ENCODE assay signal across 7 cellular contexts in genomic region chr4:75514949-75515612, GRCh38. TPM values are rescaled to one million over a fixed set of nuclear protein-coding genes. Genes with fewer than 3 reads are reported as not detected.
DNase-seq lines count a peak whose midpoint lies in the region; ATAC-seq, FAIRE-seq and TF ChIP-seq lines count a peak whose summit lies in the region.

No MANE protein-coding gene starts in this region.

- no peaks in the 10 kb centered on the region for H3K9me3 Mint-ChIP-seq in osteocyte (ENCODE audit: unreplicated experiment)

- no peaks in the 10 kb centered on the region for H3K9me3 ChIP-seq in HEK293 (ENCODE audit: control insufficient read depth, insufficient read depth, low read depth, low read length)

- no peaks in the 10 kb centered on the region for H3K4me1 ChIP-seq in HEK293 (ENCODE audit: control insufficient read depth, insufficient read depth, low read length)

- CTCF ChIA-PET in HEK293 (lab: Yijun Ruan, JAX), result interaction anchor here (0.6 kb wide), 1 partner anchor 552 kb away, joined by 3 read pairs; no protein-coding TSS in a partner anchor

- H3K36me3 Mint-ChIP-seq in osteocyte (ENCODE audit: unreplicated experiment), result peaks cover 19% of the 10 kb centered on the region

- ATAC-seq in GM21423 (IDR thresholded peaks at IDR 0.05; ENCODE audit: unreplicated experiment) (no peak), HG03354 (IDR thresholded peaks at IDR 0.05; ENCODE audit: poor library complexity, severe bottlenecking, unreplicated experiment) (no peak)

- TF ChIP-seq CTCF in HEK293 (tag by site-specific recombination; IDR thresholded peaks at IDR 0.05) (no peak), osteocyte (IDR thresholded peaks at IDR 0.05) (no peak)

- H3K4me3 ChIP-seq in HEK293 (ENCODE audit: low read depth, low read length), result peak overlapping the region; percentile 59

- no peak for DNase-seq in GM12892 (ENCODE audit: insufficient read length)
- peak; percentile 2 for DNase-seq in SK-N-DZ (ENCODE audit: low spot score)
- no peak for DNase-seq in epithelial cell of prostate (ENCODE audit: low read depth, low spot score)
- DNase-seq in osteocyte (ENCODE audit: extremely low spot score, unreplicated experiment), result no peak

- H3K27ac Mint-ChIP-seq in osteocyte (ENCODE audit: unreplicated experiment), result peak overlapping the region; percentile 93

- H3K36me3 ChIP-seq in HEK293 (ENCODE audit: control insufficient read depth in 2 of 2, insufficient read depth in 1 of 2, low read length in 2 of 2), result peaks cover 0 to 28% of the 10 kb centered on the region in 2 experiments; a peak in 2 of 3 replicates

- peak overlapping the region; percentile 75 for H3K27ac ChIP-seq in HEK293 (ENCODE audit: extremely low read depth, low read depth, low read length)
- peak overlapping the region; percentile 88 for H3K27ac ChIP-seq in epithelial cell of prostate

- POLR2A ChIA-PET in HEK293 (lab: Yijun Ruan, JAX), result interaction anchor here (0.5 to 1.9 kb wide), 5 partner anchors 11 to 586 kb away, joined by 3 to 6 read pairs (median 4); partner anchors contain the start of gene USO1

- peaks cover 15% of the 10 kb centered on the region for H3K4me1 Mint-ChIP-seq in osteocyte (ENCODE audit: unreplicated experiment)

- H3K27me3 Mint-ChIP-seq in osteocyte (ENCODE audit: unreplicated experiment), result no peaks in the 10 kb centered on the region

- H3K4me3 Mint-ChIP-seq in osteocyte (ENCODE audit: unreplicated experiment), result no peak overlapping the region

- TF ChIP-seq POLR2A in GM12892 (IDR thresholded peaks at IDR 0.05; ENCODE audit: low read depth, low read length), result no peak

- peak; percentile 30 for FAIRE-seq in GM12892 (lab: Jason Lieb, UNC)

TF ChIP-seq in HEK293, 187 proteins besides CTCF, POLR2A, EP300 and RAD21 (continues in another document):
- no peak for TF ChIP-seq ZNF148 (tag by site-specific recombination; IDR thresholded peaks at IDR 0.05; ENCODE audit: borderline replicate concordance)
- TF ChIP-seq ZNF112 (tag by site-specific recombination; IDR thresholded peaks at IDR 0.05), result no peak
- no peak for TF ChIP-seq KLF10 (tag by site-specific recombination; IDR thresholded peaks at IDR 0.05)
- no peak for TF ChIP-seq REST (tag by site-specific recombination; IDR thresholded peaks at IDR 0.05)
- TF ChIP-seq PRDM2 (tag by site-specific recombination; IDR thresholded peaks at IDR 0.05; ENCODE audit: borderline replicate concordance), result no peak

RNA-seq across cellular contexts. Expression of gene THAP6, which starts 0.8 kb away (rescaled TPM):
- polyA plus RNA-seq in GM12892 (2012; ENCODE audit: missing spikeins), result 12.1 TPM
- polyA plus RNA-seq in SK-N-DZ (2014; cell fraction: cytosol; rRNA removed), result 14.9 and 15.4 TPM in 2 replicates
- 31.8 and 34.4 TPM in 2 replicates for polyA plus RNA-seq in SK-N-DZ (2014; cell fraction: nucleus; rRNA removed)
- total RNA-seq in osteocyte, result 13.0 and 15.9 TPM in 2 replicates

RNA-seq across cellular contexts. Expression of gene RCHY1, which starts 0.9 kb away (rescaled TPM):
- 30.2 TPM for polyA plus RNA-seq in GM12892 (2012; ENCODE audit: missing spikeins)
- polyA plus RNA-seq in SK-N-DZ (2014; cell fraction: cytosol; rRNA removed), result 11.0 and 22.0 TPM in 2 replicates
- polyA plus RNA-seq in SK-N-DZ (2014; cell fraction: nucleus; rRNA removed), result 7.2 and 24.2 TPM in 2 replicates
- total RNA-seq in osteocyte, result 17.8 and 20.7 TPM in 2 replicates

RNA-seq across cellular contexts. Expression of gene ODAPH, which starts 40.8 kb away (rescaled TPM):
- 0.28 TPM for polyA plus RNA-seq in GM12892 (2012; ENCODE audit: missing spikeins)
- polyA plus RNA-seq in SK-N-DZ (2014; cell fraction: cytosol; rRNA removed), result not detected in 2 replicates
- polyA plus RNA-seq in SK-N-DZ (2014; cell fraction: nucleus; rRNA removed), result not detected in 2 replicates
- not detected in 2 replicates for total RNA-seq in osteocyte
